In genomic region chr10:8071666-8072065, GRCh38 we compare ENCODE assay signal across 31 cellular contexts. TPM values are rescaled to one million over a fixed set of nuclear protein-coding genes. Genes with fewer than 3 reads are reported as not detected.
A peak's percentile ranks its signal among the peaks of the same experiment; 100 is the strongest.
DNase-seq lines count a peak whose midpoint lies in the region; ATAC-seq, FAIRE-seq and TF ChIP-seq lines count a peak whose summit lies in the region.
"Had no signal": no experiment of that assay in that cellular context is flagged by ENCODE, and none has a peak within 500 bp of the region (broad histone marks: within the 10 kb centered on the region; RNA-seq: fewer than 3 reads in every experiment).

No MANE protein-coding gene starts in this region.

- TF ChIP-seq CTCF in keratinocyte (optimal IDR thresholded peaks at IDR 0.05 in 1 of 3, IDR thresholded peaks at IDR 0.05 in 1 of 3, conservative IDR thresholded peaks at IDR 0.05 in 1 of 3; ENCODE audit: extremely low read depth in 1 of 3, insufficient read depth in 2 of 3, low read length in 3 of 3), result no peak

- peaks cover 77% of the 10 kb centered on the region for H3K36me3 Mint-ChIP-seq in activated CD4-positive, alpha-beta T cell treated with anti-CD3 and anti-CD28 coated beads for 36 hours (ENCODE audit: low read depth)
- peaks cover 82 to 90% of the 10 kb centered on the region in 2 donors for H3K36me3 Mint-ChIP-seq in CD4-positive, alpha-beta memory T cell
- H3K36me3 Mint-ChIP-seq in activated T-helper 17 cell treated with anti-CD3 and anti-CD28 coated beads, Interleukin-2, amount 50 U/mL, for 72 hours (ENCODE audit: low read depth), result peaks cover 96% of the 10 kb centered on the region

- no peaks in the 10 kb centered on the region for H4K20me1 ChIP-seq in keratinocyte (ENCODE audit: control insufficient read depth, extremely low read depth, insufficient read depth, low read length)

- no peak overlapping the region for H2AFZ ChIP-seq in keratinocyte (ENCODE audit: control insufficient read depth, low read length)

- dilution Hi-C loops in keratinocyte (cut with MboI; ENCODE audit: extremely low pct_ligation_motif_present, low sequenced_read_pairs), result no loop called here

- H3K27ac Mint-ChIP-seq in activated CD4-positive, alpha-beta T cell treated with anti-CD3 and anti-CD28 coated beads for 36 hours, result peak overlapping the region; percentile 53
- H3K27ac Mint-ChIP-seq in CD4-positive, alpha-beta memory T cell, result peak overlapping the region; percentile 65 to 96 (median 81)
- H3K27ac Mint-ChIP-seq in activated T-helper 17 cell treated with anti-CD3 and anti-CD28 coated beads, Interleukin-2, amount 50 U/mL, for 72 hours, result peak overlapping the region; percentile 41
- H3K27ac Mint-ChIP-seq: mesothelial cell of epicardium had no signal

- no peaks in the 10 kb centered on the region for H3K9me3 ChIP-seq in CD4-positive, alpha-beta memory T cell (ENCODE audit: control insufficient read depth in 1 of 2, low read length in 2 of 2)
- no peaks in the 10 kb centered on the region for H3K9me3 ChIP-seq in keratinocyte (ENCODE audit: control insufficient read depth, low read depth, low read length)
- H3K9me3 ChIP-seq: sigmoid colon, tibial artery had no signal

- H3K9me3 Mint-ChIP-seq in activated CD4-positive, alpha-beta T cell treated with anti-CD3 and anti-CD28 coated beads for 36 hours (ENCODE audit: low read depth), result no peaks in the 10 kb centered on the region
- H3K9me3 Mint-ChIP-seq in CD4-positive, alpha-beta memory T cell, result no peaks in the 10 kb centered on the region
- H3K9me3 Mint-ChIP-seq in activated T-helper 17 cell treated with anti-CD3 and anti-CD28 coated beads, Interleukin-2, amount 50 U/mL, for 72 hours, result no peaks in the 10 kb centered on the region
- H3K9me3 Mint-ChIP-seq: activated CD8-positive, alpha-beta T cell treated with anti-CD3 and anti-CD28 coated beads for 36 hours; mesothelial cell of epicardium had no signal

- peaks cover 65% of the 10 kb centered on the region for H3K4me1 ChIP-seq in CD4-positive, alpha-beta memory T cell (ENCODE audit: insufficient read depth, low read length)
- peaks cover 29% of the 10 kb centered on the region for H3K4me1 ChIP-seq in keratinocyte (ENCODE audit: control insufficient read depth, extremely low read depth, insufficient read depth, low read length)
- H3K4me1 ChIP-seq: sigmoid colon had no signal

- POLR2A ChIA-PET in activated CD4-positive, alpha-beta T cell treated with anti-CD3 and anti-CD28 coated beads for 36 hours (lab: Charles Lee), result no interaction called here
- POLR2A ChIA-PET in CD4-positive, alpha-beta memory T cell (lab: Charles Lee; ENCODE audit: partially characterized antibody), result interaction anchor here (0.6 to 10.0 kb wide), 4 partner anchors 12 to 167 kb away, joined by 3 to 100 read pairs (median 4); no protein-coding TSS in a partner anchor

- CTCF ChIA-PET in activated CD4-positive, alpha-beta T cell treated with anti-CD3 and anti-CD28 coated beads for 36 hours (lab: Charles Lee), result interaction anchor here (1.1 kb wide), 1 partner anchor 10 kb away, joined by 3 read pairs; no protein-coding TSS in a partner anchor
- CTCF ChIA-PET in CD4-positive, alpha-beta memory T cell (lab: Charles Lee; ENCODE audit: partially characterized antibody), result interaction anchor here (1.1 to 1.6 kb wide), 5 partner anchors 10 to 373 kb away, joined by 3 to 6 read pairs (median 4); no protein-coding TSS in a partner anchor

- ATAC-seq in activated CD4-positive, alpha-beta T cell treated with anti-CD3 and anti-CD28 coated beads for 36 hours, result no peak
- no peak for ATAC-seq in activated T-helper 17 cell treated with anti-CD3 and anti-CD28 coated beads, Interleukin-2, amount 50 U/mL, for 72 hours (replicated peaks)
- ATAC-seq in left colon, result no peak
- ATAC-seq: activated CD8-positive, alpha-beta T cell treated with anti-CD3 and anti-CD28 coated beads for 36 hours had no signal

- H3K27ac ChIP-seq in CD4-positive, alpha-beta memory T cell (ENCODE audit: low read depth, low read length), result no peak overlapping the region
- H3K27ac ChIP-seq in keratinocyte (ENCODE audit: control insufficient read depth, insufficient read depth, low read length), result peak overlapping the region; percentile 92
- H3K27ac ChIP-seq: sigmoid colon, tibial artery had no signal

- no peak overlapping the region for H3K4me3 Mint-ChIP-seq in activated CD4-positive, alpha-beta T cell treated with anti-CD3 and anti-CD28 coated beads for 36 hours
- peak overlapping the region in 3 of 8 donors; percentile 36 to 55 (median 41) for H3K4me3 Mint-ChIP-seq in CD4-positive, alpha-beta memory T cell
- H3K4me3 Mint-ChIP-seq in activated T-helper 17 cell treated with anti-CD3 and anti-CD28 coated beads, Interleukin-2, amount 50 U/mL, for 72 hours, result peak overlapping the region; percentile 64
- H3K4me3 Mint-ChIP-seq: activated CD8-positive, alpha-beta T cell treated with anti-CD3 and anti-CD28 coated beads for 36 hours; mesothelial cell of epicardium had no signal

- H3K36me3 ChIP-seq in CD4-positive, alpha-beta memory T cell (ENCODE audit: insufficient read depth, low read length), result peaks cover 83% of the 10 kb centered on the region
- H3K36me3 ChIP-seq in keratinocyte (ENCODE audit: control insufficient read depth in 2 of 2, extremely low read depth in 1 of 2, insufficient read depth in 2 of 2, low read length in 2 of 2), result peaks cover 25 to 36% of the 10 kb centered on the region in 2 experiments
- H3K36me3 ChIP-seq: sigmoid colon, tibial artery had no signal

- peaks cover 2% of the 10 kb centered on the region for H3K9me1 ChIP-seq in keratinocyte (ENCODE audit: control insufficient read depth, extremely low read depth, insufficient read depth, low read length)

- no peak for FAIRE-seq in keratinocyte (lab: Jason Lieb, UNC)
- FAIRE-seq: A204.1, colon, GM19239, H54, islet of Langerhans, RCC 7860 had no signal

- no peak overlapping the region for H3K9ac ChIP-seq in keratinocyte (ENCODE audit: control insufficient read depth, extremely low read depth, insufficient read depth, low read length)

- intact Hi-C loops in activated CD4-positive, alpha-beta T cell treated with anti-CD3 and anti-CD28 coated beads for 36 hours (cut with DNase I, micrococcal nuclease), result loop anchor here in 1 of 2 experiments (2.0 kb wide), 1 partner anchor 15 kb away; no protein-coding TSS in a partner anchor
- intact Hi-C loops in CD4-positive, alpha-beta memory T cell (cut with micrococcal nuclease), result no loop called here
- intact Hi-C loops in left colon (cut with DNase I, micrococcal nuclease), result no loop called here

- H3K4me1 Mint-ChIP-seq in activated CD4-positive, alpha-beta T cell treated with anti-CD3 and anti-CD28 coated beads for 36 hours, result peaks cover 74% of the 10 kb centered on the region
- H3K4me1 Mint-ChIP-seq in CD4-positive, alpha-beta memory T cell, result peaks cover 37 to 82% (median 52%) of the 10 kb centered on the region in 4 donors
- H3K4me1 Mint-ChIP-seq in activated T-helper 17 cell treated with anti-CD3 and anti-CD28 coated beads, Interleukin-2, amount 50 U/mL, for 72 hours, result peaks cover 48% of the 10 kb centered on the region

- no peaks in the 10 kb centered on the region for H3K27me3 Mint-ChIP-seq in activated CD4-positive, alpha-beta T cell treated with anti-CD3 and anti-CD28 coated beads for 36 hours
- no peaks in the 10 kb centered on the region for H3K27me3 Mint-ChIP-seq in CD4-positive, alpha-beta memory T cell
- no peaks in the 10 kb centered on the region for H3K27me3 Mint-ChIP-seq in activated T-helper 17 cell treated with anti-CD3 and anti-CD28 coated beads, Interleukin-2, amount 50 U/mL, for 72 hours
- H3K27me3 Mint-ChIP-seq: activated CD8-positive, alpha-beta T cell treated with anti-CD3 and anti-CD28 coated beads for 36 hours had no signal

- no peak overlapping the region for H3K4me3 ChIP-seq in CD4-positive, alpha-beta memory T cell (ENCODE audit: low read length in 2 of 2)
- no peak overlapping the region for H3K4me3 ChIP-seq in keratinocyte (ENCODE audit: control insufficient read depth in 2 of 3, extremely low read depth in 1 of 3, insufficient read depth in 2 of 3, low read depth in 1 of 3, low read length in 3 of 3)
- H3K4me3 ChIP-seq: sigmoid colon, tibial artery had no signal

- H3K4me2 ChIP-seq in keratinocyte (ENCODE audit: control insufficient read depth, extremely low read depth, insufficient read depth, low read depth, low read length), result no peak overlapping the region

- DNase-seq in activated CD4-positive, alpha-beta T cell treated with anti-CD3 and anti-CD28 coated beads for 36 hours, result no peak
- DNase-seq in activated CD4-positive, alpha-beta T cell treated with anti-CD3 and anti-CD28 coated beads for 1 hour, result no peak
- DNase-seq in CD4-positive, alpha-beta memory T cell, result no peak
- no peak for DNase-seq in keratinocyte (ENCODE audit: low read depth, low spot score)
- DNase-seq in left colon, result no peak
- no peak for DNase-seq in DMS153 treated with DMSO at 0.1 percent for 48 hours (lab: John Stamatoyannopoulos, UW; ENCODE audit: unreplicated experiment)
- DNase-seq in DMS53 (lab: John Stamatoyannopoulos, UW), result no peak
- DNase-seq: activated CD4-positive, CD25-positive, alpha-beta regulatory T cell; activated CD8-positive, alpha-beta T cell treated with anti-CD3 and anti-CD28 coated beads for 36 hours; activated naive CD4-positive, alpha-beta T cell treated with Interleukin-2 at 50 U/mL for 16 hours; activated T-cell treated with anti-CD3 and anti-CD28 coated beads for 4 hours; DMS 273 treated with DMSO at 0.1 percent for 48 hours; effector CD4-positive, alpha-beta T cell; glutamatergic neuron; NCI-H1092 treated with DMSO at 0.1 percent for 48 hours; NCI-H187; NCI-H2171; NCI-H510A; occipital lobe; SHP77 treated with DMSO at 0.1 percent for 48 hours; stimulated activated CD4-positive, alpha-beta T cell treated with anti-CD3 and anti-CD28 coated beads, Interleukin-4, amount 100 ng/mL, for 24 hours; tibial artery had no signal

- peaks cover 24% of the 10 kb centered on the region for H3K79me2 ChIP-seq in keratinocyte (ENCODE audit: control insufficient read depth, insufficient read depth, low read length)

- H3K27me3 ChIP-seq in CD4-positive, alpha-beta memory T cell (ENCODE audit: insufficient read depth, low read length), result no peaks in the 10 kb centered on the region
- H3K27me3 ChIP-seq in keratinocyte (ENCODE audit: control insufficient read depth, extremely low read depth, insufficient read depth, low read length), result no peaks in the 10 kb centered on the region

RNA-seq across cellular contexts. Expression of gene GATA3, which starts 17.2 kb away (rescaled TPM):
- 10 to 100 TPM; 23.5 to 30.2 TPM for total RNA-seq in activated CD4-positive, alpha-beta T cell treated with anti-CD3 and anti-CD28 coated beads for 36 hours
- 10 to 100 TPM; 61.9 to 63.8 TPM for total RNA-seq in CD4-positive, alpha-beta memory T cell
- polyA plus RNA-seq in CD4-positive, alpha-beta memory T cell, result 10 to 100 TPM; 64.8 to 79.7 TPM
- 10 to 100 TPM; 14.2 to 25.2 TPM for total RNA-seq in activated T-helper 17 cell treated with anti-CD3 and anti-CD28 coated beads, Interleukin-2, amount 50 U/mL, for 72 hours
- polyA plus RNA-seq in keratinocyte, result 1.7 to 7.7 TPM (median 4.0 TPM) in 3 replicates
- polyA plus RNA-seq in keratinocyte (2011; ENCODE audit: low read depth), result 13.3 TPM
- polyA plus RNA-seq in keratinocyte (2011; cell fraction: cytosol; rRNA removed), result 4.7 and 5.3 TPM in 2 replicates
- 15.8 and 15.9 TPM in 2 replicates for polyA plus RNA-seq in keratinocyte (2011; cell fraction: nucleus; rRNA removed)
- polyA plus RNA-seq in keratinocyte (2012; ENCODE audit: low replicate concordance), result 20.8 and 33.0 TPM in 2 replicates
- 1.0 to 7.4 TPM (median 1.9 TPM) in 3 replicates for polyA minus RNA-seq in keratinocyte
- polyA minus RNA-seq in keratinocyte (2011; cell fraction: cytosol; rRNA and poly(A)+ RNA removed), result 4.4 TPM
- 5.5 and 5.8 TPM in 2 replicates for polyA minus RNA-seq in keratinocyte (2011; cell fraction: nucleus; rRNA and poly(A)+ RNA removed)
- under 1 TPM; 0.27 to 0.78 TPM for total RNA-seq in left colon
- total RNA-seq: occipital lobe, sigmoid colon had no signal

Comparison
In these comparisons a context has a peak if more than half of its experiments do, and no peak if none do; other contexts are left out.
1. RNA of gene GATA3, which starts 17.2 kb away (total RNA-seq): 61.9 to 63.8 TPM in CD4-positive, alpha-beta memory T cell, 23.5 to 30.2 TPM in activated CD4-positive, alpha-beta T cell treated with anti-CD3 and anti-CD28 coated beads for 36 hours and 14.2 to 25.2 TPM in activated T-helper 17 cell treated with anti-CD3 and anti-CD28 coated beads, Interleukin-2, amount 50 U/mL, for 72 hours; 0.27 to 0.78 TPM in left colon; every median in the first group is over 4 times any median in the second.
2. Peak in every context shown above with its lines, with median percentiles within 50 percentile points of each other: H3K27ac Mint-ChIP-seq.